In the genomic region with DNA sequence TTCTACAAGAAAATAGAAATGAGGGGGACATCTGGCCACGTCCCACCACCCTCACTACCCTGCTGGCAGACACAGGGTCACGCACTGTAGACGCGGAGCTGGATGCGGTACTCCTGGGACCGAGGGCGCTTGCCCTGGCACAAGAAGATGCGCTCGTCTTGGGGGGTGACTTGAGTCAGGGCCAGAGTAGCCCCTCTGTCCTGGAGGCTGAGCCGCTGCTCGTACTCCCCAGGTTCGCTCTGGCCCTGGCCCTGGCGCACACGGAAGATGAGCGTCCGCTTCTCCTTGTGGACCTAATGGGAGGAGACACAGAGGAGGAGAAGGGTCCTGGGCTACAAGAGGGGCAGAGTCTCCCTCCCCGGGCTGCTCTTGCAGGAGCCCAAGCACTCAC, we compare ENCODE assay signal across 2 cellular contexts.
TF ChIP-seq lines count a peak whose summit lies in the region.

No MANE protein-coding gene starts in this region.

TF ChIP-seq in SK-N-SH, 30 proteins besides CTCF, POLR2A, EP300 and RAD21 (continued from another document):
- TF ChIP-seq RXRA (IDR thresholded peaks at IDR 0.05; ENCODE audit: borderline replicate concordance, low read depth) = no peak
- no peak for TF ChIP-seq TAF1 (IDR thresholded peaks at IDR 0.05; ENCODE audit: borderline replicate concordance, low read depth, low read length)
- TF ChIP-seq, protein P1, sequence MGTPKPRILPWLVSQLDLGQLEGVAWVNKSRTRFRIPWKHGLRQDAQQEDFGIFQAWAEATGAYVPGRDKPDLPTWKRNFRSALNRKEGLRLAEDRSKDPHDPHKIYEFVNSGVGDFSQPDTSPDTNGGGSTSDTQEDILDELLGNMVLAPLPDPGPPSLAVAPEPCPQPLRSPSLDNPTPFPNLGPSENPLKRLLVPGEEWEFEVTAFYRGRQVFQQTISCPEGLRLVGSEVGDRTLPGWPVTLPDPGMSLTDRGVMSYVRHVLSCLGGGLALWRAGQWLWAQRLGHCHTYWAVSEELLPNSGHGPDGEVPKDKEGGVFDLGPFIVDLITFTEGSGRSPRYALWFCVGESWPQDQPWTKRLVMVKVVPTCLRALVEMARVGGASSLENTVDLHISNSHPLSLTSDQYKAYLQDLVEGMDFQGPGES (IDR thresholded peaks at IDR 0.05; ENCODE audit: low read depth, low read length) = no peak
- no peak for TF ChIP-seq FOSL2 (IDR thresholded peaks at IDR 0.05; ENCODE audit: borderline replicate concordance, low read depth)
- TF ChIP-seq RCOR1 (IDR thresholded peaks at IDR 0.05; ENCODE audit: low read length) = no peak
- no peak for TF ChIP-seq TCF12 (IDR thresholded peaks at IDR 0.05)
- TF ChIP-seq, protein P2, sequence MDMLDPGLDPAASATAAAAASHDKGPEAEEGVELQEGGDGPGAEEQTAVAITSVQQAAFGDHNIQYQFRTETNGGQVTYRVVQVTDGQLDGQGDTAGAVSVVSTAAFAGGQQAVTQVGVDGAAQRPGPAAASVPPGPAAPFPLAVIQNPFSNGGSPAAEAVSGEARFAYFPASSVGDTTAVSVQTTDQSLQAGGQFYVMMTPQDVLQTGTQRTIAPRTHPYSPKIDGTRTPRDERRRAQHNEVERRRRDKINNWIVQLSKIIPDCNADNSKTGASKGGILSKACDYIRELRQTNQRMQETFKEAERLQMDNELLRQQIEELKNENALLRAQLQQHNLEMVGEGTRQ (IDR thresholded peaks at IDR 0.05; ENCODE audit: borderline replicate concordance, low read depth, low read length) = no peak
- TF ChIP-seq NFIC (IDR thresholded peaks at IDR 0.05; ENCODE audit: borderline replicate concordance) = no peak
- no peak for TF ChIP-seq SIN3A (IDR thresholded peaks at IDR 0.05; ENCODE audit: borderline replicate concordance, low read depth, low read length)
- no peak for TF ChIP-seq CHD2 (IDR thresholded peaks at IDR 0.05; ENCODE audit: low read length, partially characterized antibody)
- TF ChIP-seq GABPA (IDR thresholded peaks at IDR 0.05; ENCODE audit: low read depth) = no peak
- TF ChIP-seq FOXJ3 (CRISPR knock-in tag; IDR thresholded peaks at IDR 0.05) = no peak
- TF ChIP-seq, protein P3, sequence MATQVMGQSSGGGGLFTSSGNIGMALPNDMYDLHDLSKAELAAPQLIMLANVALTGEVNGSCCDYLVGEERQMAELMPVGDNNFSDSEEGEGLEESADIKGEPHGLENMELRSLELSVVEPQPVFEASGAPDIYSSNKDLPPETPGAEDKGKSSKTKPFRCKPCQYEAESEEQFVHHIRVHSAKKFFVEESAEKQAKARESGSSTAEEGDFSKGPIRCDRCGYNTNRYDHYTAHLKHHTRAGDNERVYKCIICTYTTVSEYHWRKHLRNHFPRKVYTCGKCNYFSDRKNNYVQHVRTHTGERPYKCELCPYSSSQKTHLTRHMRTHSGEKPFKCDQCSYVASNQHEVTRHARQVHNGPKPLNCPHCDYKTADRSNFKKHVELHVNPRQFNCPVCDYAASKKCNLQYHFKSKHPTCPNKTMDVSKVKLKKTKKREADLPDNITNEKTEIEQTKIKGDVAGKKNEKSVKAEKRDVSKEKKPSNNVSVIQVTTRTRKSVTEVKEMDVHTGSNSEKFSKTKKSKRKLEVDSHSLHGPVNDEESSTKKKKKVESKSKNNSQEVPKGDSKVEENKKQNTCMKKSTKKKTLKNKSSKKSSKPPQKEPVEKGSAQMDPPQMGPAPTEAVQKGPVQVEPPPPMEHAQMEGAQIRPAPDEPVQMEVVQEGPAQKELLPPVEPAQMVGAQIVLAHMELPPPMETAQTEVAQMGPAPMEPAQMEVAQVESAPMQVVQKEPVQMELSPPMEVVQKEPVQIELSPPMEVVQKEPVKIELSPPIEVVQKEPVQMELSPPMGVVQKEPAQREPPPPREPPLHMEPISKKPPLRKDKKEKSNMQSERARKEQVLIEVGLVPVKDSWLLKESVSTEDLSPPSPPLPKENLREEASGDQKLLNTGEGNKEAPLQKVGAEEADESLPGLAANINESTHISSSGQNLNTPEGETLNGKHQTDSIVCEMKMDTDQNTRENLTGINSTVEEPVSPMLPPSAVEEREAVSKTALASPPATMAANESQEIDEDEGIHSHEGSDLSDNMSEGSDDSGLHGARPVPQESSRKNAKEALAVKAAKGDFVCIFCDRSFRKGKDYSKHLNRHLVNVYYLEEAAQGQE (IDR thresholded peaks at IDR 0.05; ENCODE audit: low read depth, low read length) = no peak
- TF ChIP-seq, protein P4, sequence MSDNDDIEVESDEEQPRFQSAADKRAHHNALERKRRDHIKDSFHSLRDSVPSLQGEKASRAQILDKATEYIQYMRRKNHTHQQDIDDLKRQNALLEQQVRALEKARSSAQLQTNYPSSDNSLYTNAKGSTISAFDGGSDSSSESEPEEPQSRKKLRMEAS (IDR thresholded peaks at IDR 0.05; ENCODE audit: low read depth) = no peak
- no peak for TF ChIP-seq MXI1 (IDR thresholded peaks at IDR 0.05; ENCODE audit: low read depth, low read length)
- TF ChIP-seq FOXM1 (IDR thresholded peaks at IDR 0.05; ENCODE audit: low read depth) = no peak
- no peak for TF ChIP-seq SMC3 (IDR thresholded peaks at IDR 0.05; ENCODE audit: low read depth, low read length)

TF ChIP-seq in SK-N-SH treated with all-trans-retinoic acid at 6 μM for 48 hours, 23 proteins besides CTCF, POLR2A, EP300 and RAD21:
- TF ChIP-seq, protein P5, sequence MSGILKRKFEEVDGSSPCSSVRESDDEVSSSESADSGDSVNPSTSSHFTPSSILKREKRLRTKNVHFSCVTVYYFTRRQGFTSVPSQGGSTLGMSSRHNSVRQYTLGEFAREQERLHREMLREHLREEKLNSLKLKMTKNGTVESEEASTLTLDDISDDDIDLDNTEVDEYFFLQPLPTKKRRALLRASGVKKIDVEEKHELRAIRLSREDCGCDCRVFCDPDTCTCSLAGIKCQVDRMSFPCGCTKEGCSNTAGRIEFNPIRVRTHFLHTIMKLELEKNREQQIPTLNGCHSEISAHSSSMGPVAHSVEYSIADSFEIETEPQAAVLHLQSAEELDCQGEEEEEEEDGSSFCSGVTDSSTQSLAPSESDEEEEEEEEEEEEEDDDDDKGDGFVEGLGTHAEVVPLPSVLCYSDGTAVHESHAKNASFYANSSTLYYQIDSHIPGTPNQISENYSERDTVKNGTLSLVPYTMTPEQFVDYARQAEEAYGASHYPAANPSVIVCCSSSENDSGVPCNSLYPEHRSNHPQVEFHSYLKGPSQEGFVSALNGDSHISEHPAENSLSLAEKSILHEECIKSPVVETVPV (CRISPR knock-in tag; IDR thresholded peaks at IDR 0.05) = no peak
- TF ChIP-seq SNAI2 (CRISPR knock-in tag; IDR thresholded peaks at IDR 0.05) (no peak), ISL1 (CRISPR knock-in tag; IDR thresholded peaks at IDR 0.05) (no peak), ZNF8 (CRISPR knock-in tag; IDR thresholded peaks at IDR 0.05) (no peak), ARNTL (CRISPR knock-in tag; IDR thresholded peaks at IDR 0.05; ENCODE audit: borderline replicate concordance, low read depth) (no peak), GLIS3 (CRISPR knock-in tag; IDR thresholded peaks at IDR 0.05) (no peak), PPARA (CRISPR knock-in tag; IDR thresholded peaks at IDR 0.05; ENCODE audit: borderline replicate concordance) (no peak)
